Comparison of ENCODE assay signal across 12 cellular contexts in genomic region chr7:92730808-92731207, GRCh38.
DNase-seq lines count a peak whose midpoint lies in the region; ATAC-seq and TF ChIP-seq lines count a peak whose summit lies in the region.
"Had no signal": no experiment of that assay in that cellular context is flagged by ENCODE, and none has a peak within 500 bp of the region (broad histone marks: within the 10 kb centered on the region; RNA-seq: fewer than 3 reads in every experiment).

No MANE protein-coding gene starts in this region.

- peak overlapping the region; percentile 95 for H3K27ac Mint-ChIP-seq in activated naive CD4-positive, alpha-beta T cell treated with anti-CD3 and anti-CD28 coated beads for 36 hours
- H3K27ac Mint-ChIP-seq in activated naive CD8-positive, alpha-beta T cell treated with anti-CD3 and anti-CD28 coated beads for 36 hours: peak overlapping the region; percentile 91

- 82 to 89% (median 85%) methylated on average over 3 of the region's 3 CpGs for WGBS in psoas muscle, 3 donors

- peaks cover 31% of the 10 kb centered on the region for H3K36me3 Mint-ChIP-seq in activated naive CD4-positive, alpha-beta T cell treated with anti-CD3 and anti-CD28 coated beads for 36 hours (ENCODE audit: low read depth)
- H3K36me3 Mint-ChIP-seq in activated naive CD8-positive, alpha-beta T cell treated with anti-CD3 and anti-CD28 coated beads for 36 hours: peaks cover 57% of the 10 kb centered on the region

- CTCF ChIA-PET in activated naive CD4-positive, alpha-beta T cell treated with anti-CD3 and anti-CD28 coated beads for 36 hours (lab: Charles Lee): no interaction called here

- H3K4me2 ChIP-seq in osteoblast (ENCODE audit: insufficient read depth, low read length): peak overlapping the region; percentile 8

- peaks cover 79% of the 10 kb centered on the region for H3K79me2 ChIP-seq in osteoblast (ENCODE audit: insufficient read depth, low read length)

- H4K20me1 ChIP-seq in osteoblast (ENCODE audit: insufficient read depth, low read length): peaks cover 5% of the 10 kb centered on the region

- no peak for TF ChIP-seq CTCF in osteoblast (IDR thresholded peaks at IDR 0.05; ENCODE audit: extremely low read depth, low read depth, low read length)
- TF ChIP-seq CTCF in psoas muscle (IDR thresholded peaks at IDR 0.05): no peak

- H3K4me3 ChIP-seq in osteoblast (ENCODE audit: insufficient read depth, low read length) (no peak overlapping the region), psoas muscle (no peak overlapping the region)
- H3K4me3 ChIP-seq: left lung had no signal

- no peaks in the 10 kb centered on the region for H3K27me3 Mint-ChIP-seq in activated naive CD4-positive, alpha-beta T cell treated with anti-CD3 and anti-CD28 coated beads for 36 hours (ENCODE audit: low read depth)
- H3K27me3 Mint-ChIP-seq in activated naive CD8-positive, alpha-beta T cell treated with anti-CD3 and anti-CD28 coated beads for 36 hours: no peaks in the 10 kb centered on the region

- H3K36me3 ChIP-seq in KOPT-K1 (ENCODE audit: insufficient read depth, low read length) (peaks cover 98% of the 10 kb centered on the region), osteoblast (ENCODE audit: insufficient read depth, low read length) (no peaks in the 10 kb centered on the region), psoas muscle (ENCODE audit: insufficient read depth in 1 of 2, low read depth in 1 of 2) (no peaks in the 10 kb centered on the region)
- H3K36me3 ChIP-seq: left lung had no signal

- DNase-seq in activated naive CD4-positive, alpha-beta T cell treated with anti-CD3 and anti-CD28 coated beads for 36 hours: no peak
- no peak for DNase-seq in activated naive CD4-positive, alpha-beta T cell (lab: John Stamatoyannopoulos, UW)
- DNase-seq in activated naive CD8-positive, alpha-beta T cell treated with anti-CD3 and anti-CD28 coated beads for 36 hours: no peak
- DNase-seq in osteoblast (ENCODE audit: insufficient read length, low spot score, missing footprints) (no peak), left lobe of liver (ENCODE audit: low spot score) (no peak), psoas muscle (no peak)
- DNase-seq: activated CD4-positive, alpha-beta T cell treated with anti-CD3 and anti-CD28 coated beads, Interleukin-2, amount 50 U/mL, for 1 hour; left lung; NCI-H2171 treated with DMSO at 0.1 percent for 48 hours; T-helper 9 cell had no signal

- peaks cover 60% of the 10 kb centered on the region for H3K4me1 Mint-ChIP-seq in activated naive CD4-positive, alpha-beta T cell treated with anti-CD3 and anti-CD28 coated beads for 36 hours (ENCODE audit: low read depth)
- H3K4me1 Mint-ChIP-seq in activated naive CD8-positive, alpha-beta T cell treated with anti-CD3 and anti-CD28 coated beads for 36 hours: peaks cover 39% of the 10 kb centered on the region

- H2AFZ ChIP-seq in osteoblast (ENCODE audit: low read length): no peak overlapping the region

- H3K27ac ChIP-seq in KOPT-K1 (ENCODE audit: low read depth, low read length, poor library complexity, severe bottlenecking) (peak overlapping the region; percentile 2), osteoblast (ENCODE audit: low read depth, low read length) (peak overlapping the region; percentile 83), psoas muscle (no peak overlapping the region)

- H3K4me1 ChIP-seq in osteoblast (ENCODE audit: insufficient read depth, low read length) (peaks cover 49% of the 10 kb centered on the region), psoas muscle (no peaks in the 10 kb centered on the region)

- H3K27me3 ChIP-seq in osteoblast (ENCODE audit: insufficient read depth, low read length) (no peaks in the 10 kb centered on the region), psoas muscle (ENCODE audit: insufficient read depth in 3 of 3, low read length in 2 of 3) (no peaks in the 10 kb centered on the region)
- H3K27me3 ChIP-seq: left lung had no signal

- no peak overlapping the region for H3K4me3 Mint-ChIP-seq in activated naive CD4-positive, alpha-beta T cell treated with anti-CD3 and anti-CD28 coated beads for 36 hours
- H3K4me3 Mint-ChIP-seq in activated naive CD8-positive, alpha-beta T cell treated with anti-CD3 and anti-CD28 coated beads for 36 hours: no peak overlapping the region

- intact Hi-C loops in activated naive CD4-positive, alpha-beta T cell treated with anti-CD3 and anti-CD28 coated beads for 36 hours (cut with micrococcal nuclease): loop anchor here (1.0 kb wide), 11 partner anchors 13 to 173 kb away; no protein-coding TSS in a partner anchor
- intact Hi-C loops in psoas muscle (cut with DNase I): no loop called here

- H3K9me3 ChIP-seq in KOPT-K1 (ENCODE audit: insufficient read depth, low read length, poor library complexity, severe bottlenecking) (no peaks in the 10 kb centered on the region), osteoblast (ENCODE audit: low read depth, low read length) (no peaks in the 10 kb centered on the region), psoas muscle (no peaks in the 10 kb centered on the region)
- H3K9me3 ChIP-seq: left lung had no signal

- H3K9me3 Mint-ChIP-seq in activated naive CD4-positive, alpha-beta T cell treated with anti-CD3 and anti-CD28 coated beads for 36 hours: no peaks in the 10 kb centered on the region
- H3K9me3 Mint-ChIP-seq in activated naive CD8-positive, alpha-beta T cell treated with anti-CD3 and anti-CD28 coated beads for 36 hours: no peaks in the 10 kb centered on the region

- ATAC-seq in left lobe of liver: no peak
- ATAC-seq in psoas muscle: no peak
- ATAC-seq in HG03571 (IDR thresholded peaks at IDR 0.05; ENCODE audit: unreplicated experiment): no peak
- ATAC-seq: left lung had no signal
